Comparison of ENCODE assay signal across 39 cellular contexts in the genomic region with DNA sequence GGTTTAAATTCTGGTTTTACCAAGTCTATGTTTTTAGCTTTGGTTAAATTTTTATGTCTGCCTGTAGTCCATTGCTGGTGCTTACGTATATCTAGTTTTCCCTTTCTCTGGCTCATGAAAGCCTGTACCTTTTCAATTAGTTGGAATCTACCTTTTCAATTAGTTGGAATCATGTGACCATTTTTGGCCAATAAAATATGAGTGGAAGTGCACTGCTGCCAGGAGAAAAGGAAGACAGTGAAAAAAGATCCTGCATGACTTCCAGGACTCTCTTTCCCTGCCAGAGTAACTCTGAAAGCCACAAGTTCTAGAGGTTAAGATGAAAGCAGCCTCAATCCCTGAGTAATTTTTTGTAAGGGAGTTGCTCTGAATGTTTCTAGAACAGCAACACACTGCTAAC. TPM values are rescaled to one million over a fixed set of nuclear protein-coding genes. Genes with fewer than 3 reads are reported as not detected.
"Had no signal": no experiment of that assay in that cellular context is flagged by ENCODE, and none has a peak within 500 bp of the region (broad histone marks: within the 10 kb centered on the region; RNA-seq: fewer than 3 reads in every experiment).

No MANE protein-coding gene starts in this region.

- H3K4me3 ChIP-seq: MG63 had no signal

- H3K9me3 ChIP-seq: MG63 had no signal

- DNase-seq: Karpas-422, Kasumi-1, MG63, MM.1S, MV-4-11, NCI-H1048, NCI-H1092, NCI-H1092 treated with DMSO at 0.1 percent for 48 hours, NCI-H1105, NCI-H1105 treated with DMSO at 0.1 percent for 48 hours, NCI-H1417, NCI-H1417 treated with DMSO at 0.1 percent for 48 hours, NCI-H1436, NCI-H1436 treated with DMSO at 0.1 percent for 48 hours, NCI-H146, NCI-H1694, NCI-H1694 treated with DMSO at 0.1 percent for 48 hours, NCI-H187, NCI-H187 treated with DMSO at 0.1 percent for 48 hours, NCI-H1930, NCI-H2029, NCI-H2029 treated with DMSO at 0.1 percent for 48 hours, NCI-H2081, NCI-H2081 treated with DMSO at 0.1 percent for 48 hours, NCI-H2107, NCI-H2171, NCI-H2171 treated with DMSO at 0.1 percent for 48 hours, NCI-H2227 treated with DMSO at 0.1 percent for 48 hours, NCI-H226, NCI-H345, NCI-H446, NCI-H446 treated with DMSO at 0.1 percent for 48 hours, NCI-H510A, NCI-H510A treated with DMSO at 0.1 percent for 48 hours, NCI-H524 had no signal

- H3K36me3 ChIP-seq: MG63 had no signal

RNA-seq across cellular contexts. Expression of gene GRIK1, which starts 2.2 kb away (rescaled TPM):
- total RNA-seq: LHCN-M2, M059J, MCF 10A, NCI-H460 had no signal
